In the genomic region with DNA sequence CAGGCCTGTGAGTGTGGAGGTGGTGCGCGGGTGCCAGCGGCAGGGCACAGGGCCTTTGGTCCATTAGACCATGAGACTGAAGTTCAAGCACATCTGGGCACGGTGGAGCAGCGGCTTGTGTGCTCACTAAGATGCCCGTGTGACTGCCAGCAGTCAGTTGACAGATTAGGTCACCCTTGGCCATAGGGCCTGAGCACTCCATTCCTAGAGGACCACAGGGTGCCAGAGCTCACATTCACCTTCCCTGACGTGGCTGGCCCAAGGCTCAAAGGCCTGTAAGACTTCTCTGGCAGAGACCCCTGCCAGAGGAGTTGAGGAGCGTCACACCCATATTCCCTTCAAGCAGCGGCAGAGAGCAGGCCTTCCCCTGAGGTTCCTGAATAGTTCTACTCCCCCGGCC, we compare ENCODE assay signal across 1 cellular context.
TF ChIP-seq lines count a peak whose summit lies in the region.

No MANE protein-coding gene starts in this region.

TF ChIP-seq in H1, 55 proteins besides CTCF, POLR2A, EP300 and RAD21:
- TF ChIP-seq JUN (IDR thresholded peaks at IDR 0.05; ENCODE audit: low read depth, low read length) = no peak
- TF ChIP-seq EZH2 (IDR thresholded peaks at IDR 0.05; ENCODE audit: low read depth, low read length, severe bottlenecking) = no peak
